Comparison of ENCODE assay signal across 10 cellular contexts in genomic region chr2:239328306-239329191, GRCh38.
DNase-seq lines count a peak whose midpoint lies in the region; ATAC-seq, FAIRE-seq and TF ChIP-seq lines count a peak whose summit lies in the region.
"Had no signal": no experiment of that assay in that cellular context is flagged by ENCODE, and none has a peak within 500 bp of the region (broad histone marks: within the 10 kb centered on the region; RNA-seq: fewer than 3 reads in every experiment).

No MANE protein-coding gene starts in this region.

- no peak overlapping the region for H4K91ac ChIP-seq in neuronal stem cell (ENCODE audit: low read depth, low read length, poor library complexity)

- no peak for TF ChIP-seq RAD21 in K562 (CRISPR knock-in tag; conservative IDR thresholded peaks at IDR 0.05 in 1 of 2, IDR thresholded peaks at IDR 0.05 in 1 of 2)

- no peaks in the 10 kb centered on the region for H3K36me3 ChIP-seq in K562 (ENCODE audit: control insufficient read depth, insufficient read depth, low read length)
- no peaks in the 10 kb centered on the region for H3K36me3 ChIP-seq in stomach
- H3K36me3 ChIP-seq in neuronal stem cell (replicated peaks in 1 of 2; ENCODE audit: control insufficient read depth in 2 of 2, insufficient read depth in 2 of 2, low read length in 2 of 2) = peaks cover 0 to 7% of the 10 kb centered on the region in 2 donors

- H2AK5ac ChIP-seq in neuronal stem cell (ENCODE audit: low read depth, low read length) = no peak overlapping the region

- H3K27ac ChIP-seq in K562 (ENCODE audit: extremely low read depth, low read depth, low read length) = no peak overlapping the region
- H3K27ac ChIP-seq in stomach = peak overlapping the region; percentile 57 to 87 (median 77)
- no peak overlapping the region for H3K27ac ChIP-seq in neuronal stem cell (replicated peaks; ENCODE audit: low read length)

- 0 out of 2 replicates have a peak, but pooled peaks cover 4% of the 10 kb centered on the region for H4K20me1 ChIP-seq in K562 (replicated peaks; ENCODE audit: control insufficient read depth, insufficient read depth, low read length)

- H3K4me3 ChIP-seq in Jurkat, Clone E6-1 (ENCODE audit: low read length) = peak overlapping the region; percentile 20
- H3K4me3 ChIP-seq in K562 (no peak overlapping the region), stomach (no peak overlapping the region), neuronal stem cell (ENCODE audit: low read length in 2 of 2) (no peak overlapping the region)

- H4K8ac ChIP-seq in neuronal stem cell (ENCODE audit: low read depth, low read length) = no peak overlapping the region

- no peaks in the 10 kb centered on the region for H3K9me1 ChIP-seq in K562 (ENCODE audit: control insufficient read depth, insufficient read depth, low read length)

- H3K9me3 ChIP-seq in K562 (replicated peaks; ENCODE audit: control insufficient read depth, insufficient read depth, low read depth, low read length) (no peaks in the 10 kb centered on the region), stomach (no peaks in the 10 kb centered on the region), neuronal stem cell (replicated peaks in 1 of 2; ENCODE audit: control insufficient read depth in 2 of 2, insufficient read depth in 1 of 2, low read depth in 1 of 2, low read length in 2 of 2) (peaks cover 0 to 7% of the 10 kb centered on the region in 2 donors)

- 47% methylated on average over 14 of the region's 21 CpGs for WGBS in K562 (ENCODE audit: insufficient coverage, low coverage, missing lambda C conversion rate)
- WGBS in stomach, 5 donors = 25 to 38% (median 30%) methylated on average over 20 to 21 of the region's 21 CpGs
- no CpG with 5 or more reads among the region's 21 CpGs for WGBS in neuronal stem cell (ENCODE audit: extremely low coverage in 2 of 2, insufficient read length in 2 of 2, insufficient replicate concordance in 1 of 2), 2 donors

- TF ChIP-seq POLR2A in K562 (conservative IDR thresholded peaks at IDR 0.05) (no peak), stomach (IDR thresholded peaks at IDR 0.05) (no peak)

- H3K4ac ChIP-seq in neuronal stem cell (ENCODE audit: low read length) = no peak overlapping the region

- H3K14ac ChIP-seq in neuronal stem cell (ENCODE audit: low read length) = no peak overlapping the region

- no peak overlapping the region for H2BK12ac ChIP-seq in neuronal stem cell (ENCODE audit: low read length)

- H3K4me2 ChIP-seq in K562 (ENCODE audit: insufficient read depth, low read length) = no peak overlapping the region
- H3K4me2 ChIP-seq in neuronal stem cell (ENCODE audit: insufficient read depth, low read length, poor library complexity, severe bottlenecking) = no peak overlapping the region

- H3K79me2 ChIP-seq in K562 (ENCODE audit: control insufficient read depth, insufficient read depth, low read length) = peaks cover 8% of the 10 kb centered on the region; the same call in 2 of the 3 replicates

- peak overlapping the region in 1 of 2 experiments; percentile 77; a peak in 2 of 4 replicates for H3K9ac ChIP-seq in K562 (ENCODE audit: insufficient read depth in 1 of 2, low read depth in 2 of 2, low read length in 2 of 2)
- no peak overlapping the region for H3K9ac ChIP-seq in neuronal stem cell (ENCODE audit: low read depth, low read length, poor library complexity)

- H2BK15ac ChIP-seq in neuronal stem cell (ENCODE audit: low read length) = no peak overlapping the region

- H2BK120ac ChIP-seq in neuronal stem cell (ENCODE audit: low read depth, low read length) = no peak overlapping the region

- TF ChIP-seq EP300 in K562 (IDR thresholded peaks at IDR 0.05; ENCODE audit: low read length) = no peak
- TF ChIP-seq EP300 in stomach (IDR thresholded peaks at IDR 0.05) = peak; percentile 95

- FAIRE-seq in K562 (lab: Jason Lieb, UNC) = no peak

- TF ChIP-seq CTCF in K562 (IDR thresholded peaks at IDR 0.05 in 2 of 3, conservative IDR thresholded peaks at IDR 0.05 in 1 of 3; ENCODE audit: insufficient read depth in 2 of 3, low read depth in 1 of 3, low read length in 3 of 3) (no peak), stomach (IDR thresholded peaks at IDR 0.05) (no peak)

- CTCF ChIA-PET in K562 (lab: Yijun Ruan, JAX; ENCODE audit: low intra/inter-chr PET ratio) = no interaction called here

- in situ Hi-C loops in K562 (cut with MboI) = no loop called here

- POLR2A ChIA-PET in K562 (lab: Yijun Ruan, JAX) = interaction anchor here (0.6 to 1.0 kb wide), 2 partner anchors 12 to 13 kb away, joined by 3 to 5 read pairs; no protein-coding TSS in a partner anchor

- H3K27me3 ChIP-seq in K562 (ENCODE audit: control insufficient read depth in 2 of 2, insufficient read depth in 2 of 2, low read length in 2 of 2) (no peaks in the 10 kb centered on the region), stomach (no peaks in the 10 kb centered on the region), neuronal stem cell (ENCODE audit: control insufficient read depth in 3 of 3, insufficient read depth in 3 of 3, low read depth in 1 of 3, low read length in 3 of 3) (no peaks in the 10 kb centered on the region)

- no TSS peak for BruUV-seq in K562 (replicated peaks; lab: Mats Ljungman, UMichigan)

- DNase-seq in Jurkat, Clone E6-1 (ENCODE audit: low read depth, low spot score) = no peak
- DNase-seq in K562 (ENCODE audit: extremely low read depth in 1 of 4, low spot score in 3 of 4) = peak in 2 of 4 experiments; percentile 25 to 29
- DNase-seq in left colon = peak in 1 of 2 donors; percentile 82
- DNase-seq in stomach = peak; percentile 74
- no peak for DNase-seq in NCI-H510A treated with DMSO at 0.1 percent for 48 hours (lab: John Stamatoyannopoulos, UW)
- DNase-seq in NK-92 treated with Interleukin-12 subunit alpha and Interleukin-12 subunit beta, amount 100 ng/mL, for 24 hours (lab: John Stamatoyannopoulos, UW) = no peak
- DNase-seq in neuronal stem cell (ENCODE audit: low spot score) = no peak
- DNase-seq: SHP77 treated with DMSO at 0.1 percent for 48 hours had no signal

- no peak overlapping the region for H3K23ac ChIP-seq in neuronal stem cell (ENCODE audit: low read depth, low read length, poor library complexity)

- intact Hi-C loops in K562 (cut with micrococcal nuclease) = loop anchor here (10.0 kb wide), 1 partner anchor 66 kb away; no protein-coding TSS in a partner anchor
- intact Hi-C loops in left colon (cut with DNase I, micrococcal nuclease) = no loop called here
- intact Hi-C loops in stomach (cut with DNase I; ENCODE audit: low total_unique reads) = no loop called here

- no peak overlapping the region for H2BK5ac ChIP-seq in neuronal stem cell (ENCODE audit: low read length)

- ATAC-seq in K562 (peak; percentile 71), left colon (peak; percentile 24), GM19452 (IDR thresholded peaks at IDR 0.05; ENCODE audit: unreplicated experiment) (no peak)
- ATAC-seq: HCT116 had no signal

- peaks cover 9% of the 10 kb centered on the region for H3K79me1 ChIP-seq in neuronal stem cell (ENCODE audit: low read depth, low read length)

- H2AFZ ChIP-seq in K562 (ENCODE audit: low read depth, low read length) (no peak overlapping the region), neuronal stem cell (ENCODE audit: low read length) (no peak overlapping the region)

- H3K4me1 ChIP-seq in K562 (replicated peaks in 1 of 2; ENCODE audit: control insufficient read depth in 2 of 2, insufficient read depth in 2 of 2, low read length in 2 of 2) (peaks cover 2 to 48% of the 10 kb centered on the region in 2 experiments; a peak in 3 of 5 replicates), stomach (peaks cover 34 to 71% (median 53%) of the 10 kb centered on the region in 4 donors), neuronal stem cell (ENCODE audit: control insufficient read depth in 2 of 2, insufficient read depth in 1 of 2, low read depth in 1 of 2, low read length in 2 of 2) (peaks cover 14 to 20% of the 10 kb centered on the region in 2 donors)

- H3K18ac ChIP-seq in neuronal stem cell (ENCODE audit: low read length) = no peak overlapping the region

TF ChIP-seq in K562, 482 proteins besides CTCF, POLR2A, EP300 and RAD21:
- TF ChIP-seq CBFA2T3 (IDR thresholded peaks at IDR 0.05) (peak; percentile 52), ZNF280A (IDR thresholded peaks at IDR 0.05; ENCODE audit: low read depth, partially characterized antibody) (no peak), ZNF644 (tag; IDR thresholded peaks at IDR 0.05; ENCODE audit: low read depth) (no peak), ZNF280B (CRISPR knock-in tag; IDR thresholded peaks at IDR 0.05) (no peak)

Comparison
In these comparisons a context has a peak if more than half of its experiments do, and no peak if none do; other contexts are left out.
1. H3K27ac ChIP-seq: peak in stomach (5 of 5); none in K562 (single experiment) and neuronal stem cell (single experiment).